17 cellular contexts compared by ENCODE assay signal in genomic region chr1:220966473-220966872, GRCh38.
"Had no signal": no experiment of that assay in that cellular context is flagged by ENCODE, and none has a peak within 500 bp of the region (broad histone marks: within the 10 kb centered on the region; RNA-seq: fewer than 3 reads in every experiment).

No MANE protein-coding gene starts in this region.

- H3K27me3 ChIP-seq: esophagus squamous epithelium, gastroesophageal sphincter, left lung, neutrophil, stomach, transverse colon had no signal

- H3K27ac ChIP-seq: esophagus squamous epithelium, gastroesophageal sphincter, left lung, lower lobe of right lung, neutrophil, stomach, thoracic aorta, transverse colon had no signal

- H3K4me3 ChIP-seq: esophagus squamous epithelium, gastroesophageal sphincter, left lung, lower lobe of right lung, stomach, thoracic aorta, transverse colon had no signal

- H3K27me3 Mint-ChIP-seq: naive B cell had no signal

- H3K9me3 ChIP-seq: neutrophil, thoracic aorta, transverse colon had no signal

- H3K4me1 ChIP-seq: esophagus squamous epithelium, left lung, lower lobe of right lung, stomach had no signal

- ATAC-seq: gastroesophageal sphincter, left lung, lower lobe of right lung, sciatic nerve had no signal

- H3K27ac Mint-ChIP-seq: naive B cell, nephron had no signal

- DNase-seq: effector memory CD4-positive, alpha-beta T cell; esophagus squamous epithelium; glutamatergic neuron; islet precursor cell; left lung; lower lobe of right lung; naive B cell; posterior cingulate gyrus; stimulated activated naive CD4-positive, alpha-beta T cell; stomach; substantia nigra; transverse colon had no signal

- H3K4me3 Mint-ChIP-seq: naive B cell, nephron had no signal

- H3K36me3 ChIP-seq: esophagus squamous epithelium, gastroesophageal sphincter, left lung, lower lobe of right lung, neutrophil, stomach, thoracic aorta, transverse colon had no signal
